In genomic region chr13:46550822-46551221, GRCh38 we compare ENCODE assay signal across 9 cellular contexts.
"Had no signal": no experiment of that assay in that cellular context is flagged by ENCODE, and none has a peak within 500 bp of the region (broad histone marks: within the 10 kb centered on the region; RNA-seq: fewer than 3 reads in every experiment).

No MANE protein-coding gene starts in this region.

- H3K27ac Mint-ChIP-seq: activated CD4-positive, alpha-beta memory T cell treated with anti-CD3 and anti-CD28 coated beads, Interleukin-2, amount 10 ng/mL, durations not matched to agents 7 days and 5 days; activated CD4-positive, alpha-beta T cell treated with anti-CD3 and anti-CD28 coated beads for 36 hours; activated naive CD4-positive, alpha-beta T cell treated with anti-CD3 and anti-CD28 coated beads, Interleukin-2, amount 10 ng/mL, durations not matched to agents 7 days and 5 days; activated naive CD8-positive, alpha-beta T cell treated with anti-CD3 and anti-CD28 coated beads for 36 hours; activated T-helper 17 cell treated with anti-CD3 and anti-CD28 coated beads, Interleukin-2, amount 50 U/mL, for 72 hours had no signal

- H3K36me3 Mint-ChIP-seq: activated naive CD4-positive, alpha-beta T cell treated with anti-CD3 and anti-CD28 coated beads, Interleukin-2, amount 10 ng/mL, durations not matched to agents 7 days and 5 days had no signal

- ATAC-seq: activated CD4-positive, alpha-beta T cell treated with anti-CD3 and anti-CD28 coated beads for 36 hours had no signal

- H3K27me3 ChIP-seq: brain microvascular endothelial cell, cardiac muscle cell had no signal

- H3K27me3 Mint-ChIP-seq: activated CD4-positive, alpha-beta T cell treated with anti-CD3 and anti-CD28 coated beads for 36 hours had no signal

- H3K4me3 ChIP-seq: cardiac muscle cell, SK-N-MC had no signal

- H3K9me3 Mint-ChIP-seq: activated CD4-positive, alpha-beta memory T cell treated with anti-CD3 and anti-CD28 coated beads, Interleukin-2, amount 10 ng/mL, durations not matched to agents 7 days and 5 days; activated naive CD4-positive, alpha-beta T cell treated with anti-CD3 and anti-CD28 coated beads, Interleukin-2, amount 10 ng/mL, durations not matched to agents 7 days and 5 days; activated naive CD8-positive, alpha-beta T cell treated with anti-CD3 and anti-CD28 coated beads for 36 hours; activated T-helper 17 cell treated with anti-CD3 and anti-CD28 coated beads, Interleukin-2, amount 50 U/mL, for 72 hours had no signal

- H3K27ac ChIP-seq: brain microvascular endothelial cell, cardiac muscle cell, SK-N-MC, WERI-Rb-1 had no signal

- H3K36me3 ChIP-seq: brain microvascular endothelial cell, cardiac muscle cell had no signal
